ENCODE assay signal across 1 cellular context in genomic region chr6:157814883-157815282, GRCh38.
TF ChIP-seq lines count a peak whose summit lies in the region.

No MANE protein-coding gene starts in this region.

TF ChIP-seq in WTC11, 78 proteins besides CTCF, POLR2A, EP300 and RAD21 (continued from another document):
- TF ChIP-seq FOXP4 (CRISPR knock-in tag; IDR thresholded peaks at IDR 0.05) (no peak), CREB1 (CRISPR knock-in tag; IDR thresholded peaks at IDR 0.05) (no peak), ATF1 (CRISPR knock-in tag; IDR thresholded peaks at IDR 0.05) (no peak), ZNF425 (CRISPR knock-in tag; conservative IDR thresholded peaks at IDR 0.05) (no peak)
